1 cellular context compared by ENCODE assay signal in genomic region chr19:46015080-46015960, GRCh38.
TF ChIP-seq lines count a peak whose summit lies in the region.

No MANE protein-coding gene starts in this region.

TF ChIP-seq in HepG2, 621 proteins besides CTCF, POLR2A, EP300 and RAD21:
- TF ChIP-seq ZNF605 (CRISPR knock-in tag; IDR thresholded peaks at IDR 0.05) (no peak), ZNF746 (CRISPR knock-in tag; IDR thresholded peaks at IDR 0.05) (no peak), KLF15 (CRISPR knock-in tag; IDR thresholded peaks at IDR 0.05; ENCODE audit: borderline replicate concordance) (no peak), ZNF484 (CRISPR knock-in tag; IDR thresholded peaks at IDR 0.05; ENCODE audit: borderline replicate concordance, low read depth) (no peak), ZNF83 (CRISPR knock-in tag; IDR thresholded peaks at IDR 0.05; ENCODE audit: borderline replicate concordance) (no peak), NR1H2 (CRISPR knock-in tag; IDR thresholded peaks at IDR 0.05; ENCODE audit: borderline replicate concordance, low read depth) (no peak), SAFB2 (CRISPR knock-in tag; IDR thresholded peaks at IDR 0.05; ENCODE audit: borderline replicate concordance, low read depth) (no peak), ARID3A (IDR thresholded peaks at IDR 0.05; ENCODE audit: low read depth, low read length) (no peak), RCOR2 (CRISPR knock-in tag; IDR thresholded peaks at IDR 0.05) (no peak), NFE2L2 (IDR thresholded peaks at IDR 0.05; ENCODE audit: low read length) (no peak), MBNL3 (CRISPR knock-in tag; conservative IDR thresholded peaks at IDR 0.05) (no peak), IRF9 (CRISPR knock-in tag; IDR thresholded peaks at IDR 0.05; ENCODE audit: borderline replicate concordance) (no peak), ZNF724P (CRISPR knock-in tag; IDR thresholded peaks at IDR 0.05; ENCODE audit: borderline replicate concordance) (no peak), ZUFSP (CRISPR knock-in tag; IDR thresholded peaks at IDR 0.05; ENCODE audit: borderline replicate concordance) (no peak), PTBP1 (IDR thresholded peaks at IDR 0.05; ENCODE audit: low read depth, low read length, poor library complexity, severe bottlenecking) (no peak), ZNF460 (CRISPR knock-in tag; IDR thresholded peaks at IDR 0.05; ENCODE audit: borderline replicate concordance) (no peak), NR2F1 (CRISPR knock-in tag; IDR thresholded peaks at IDR 0.05) (no peak), ZNF275 (CRISPR knock-in tag; IDR thresholded peaks at IDR 0.05; ENCODE audit: borderline replicate concordance) (no peak), ZNF891 (CRISPR knock-in tag; IDR thresholded peaks at IDR 0.05) (no peak), HNF1A (IDR thresholded peaks at IDR 0.05; ENCODE audit: low read depth) (no peak), HNF1A (CRISPR knock-in tag; IDR thresholded peaks at IDR 0.05; ENCODE audit: borderline replicate concordance) (no peak)
